In genomic region chr2:236378851-236379250, GRCh38 we compare ENCODE assay signal across 25 cellular contexts.
"Had no signal": no experiment of that assay in that cellular context is flagged by ENCODE, and none has a peak within 500 bp of the region (broad histone marks: within the 10 kb centered on the region; RNA-seq: fewer than 3 reads in every experiment).

No MANE protein-coding gene starts in this region.

- H3K27ac Mint-ChIP-seq: activated CD4-positive, alpha-beta memory T cell treated with anti-CD3 and anti-CD28 coated beads for 36 hours; activated CD4-positive, alpha-beta T cell treated with anti-CD3 and anti-CD28 coated beads, Interleukin-2, amount 10 ng/mL, durations not matched to agents 7 days and 5 days; activated naive CD4-positive, alpha-beta T cell treated with anti-CD3 and anti-CD28 coated beads, Interleukin-2, amount 50 U/mL, for 72 hours; activated naive CD8-positive, alpha-beta T cell treated with anti-CD3 and anti-CD28 coated beads, Interleukin-2, amount 50 U/mL, for 24 hours; brain had no signal

- H3K4me3 Mint-ChIP-seq: activated CD4-positive, alpha-beta memory T cell treated with anti-CD3 and anti-CD28 coated beads for 36 hours; activated CD4-positive, alpha-beta T cell treated with anti-CD3 and anti-CD28 coated beads, Interleukin-2, amount 10 ng/mL, durations not matched to agents 7 days and 5 days; activated naive CD8-positive, alpha-beta T cell treated with anti-CD3 and anti-CD28 coated beads, Interleukin-2, amount 50 U/mL, for 24 hours; activated T-cell treated with anti-CD3 and anti-CD28 coated beads, Interleukin-2, amount 50 U/mL, for 4 hours; brain had no signal

- H3K27me3 Mint-ChIP-seq: brain had no signal

- H3K36me3 Mint-ChIP-seq: activated CD4-positive, alpha-beta memory T cell treated with anti-CD3 and anti-CD28 coated beads for 36 hours; activated naive CD4-positive, alpha-beta T cell treated with anti-CD3 and anti-CD28 coated beads, Interleukin-2, amount 50 U/mL, for 72 hours had no signal

- DNase-seq: activated CD4-positive, alpha-beta memory T cell treated with anti-CD3 and anti-CD28 coated beads for 36 hours; activated CD4-positive, alpha-beta T cell treated with anti-CD3 and anti-CD28 coated beads, Interleukin-2, amount 10 ng/mL, durations not matched to agents 7 days and 5 days; activated CD4-positive, CD25-positive, alpha-beta regulatory T cell; activated CD8-positive, alpha-beta memory T cell treated with anti-CD3 and anti-CD28 coated beads for 24 hours; activated effector memory CD4-positive, alpha-beta T cell treated with anti-CD3 and anti-CD28 coated beads, Interleukin-2, amount 50 U/mL, for 16 hours; activated naive CD4-positive, alpha-beta T cell treated with Interleukin-2 at 50 U/mL for 16 hours; activated naive CD8-positive, alpha-beta T cell treated with anti-CD3 and anti-CD28 coated beads, Interleukin-2, amount 50 U/mL, for 24 hours; activated T-cell treated with anti-CD3 and anti-CD28 coated beads, Interleukin-2, amount 50 U/mL, for 4 hours; amygdala; cerebellar nuclear complex; KG1; NCI-H1048; NCI-H1930; NCI-H226; NCI-H69; NK-92 treated with Interleukin-12 subunit alpha and Interleukin-12 subunit beta, amount 100 ng/mL, for 24 hours; OCI-M1; Right ventricle myocardium superior; RPMI8226; SJCRH30; SK-N-SH; T-helper 1 cell had no signal

- H3K9me3 Mint-ChIP-seq: activated CD4-positive, alpha-beta memory T cell treated with anti-CD3 and anti-CD28 coated beads for 36 hours; activated CD4-positive, alpha-beta T cell treated with anti-CD3 and anti-CD28 coated beads, Interleukin-2, amount 10 ng/mL, durations not matched to agents 7 days and 5 days; activated naive CD4-positive, alpha-beta T cell treated with anti-CD3 and anti-CD28 coated beads, Interleukin-2, amount 50 U/mL, for 72 hours; activated naive CD8-positive, alpha-beta T cell treated with anti-CD3 and anti-CD28 coated beads, Interleukin-2, amount 50 U/mL, for 24 hours had no signal

- ATAC-seq: activated naive CD4-positive, alpha-beta T cell treated with anti-CD3 and anti-CD28 coated beads, Interleukin-2, amount 50 U/mL, for 72 hours; activated naive CD8-positive, alpha-beta T cell treated with anti-CD3 and anti-CD28 coated beads, Interleukin-2, amount 50 U/mL, for 24 hours; activated T-cell treated with anti-CD3 and anti-CD28 coated beads, Interleukin-2, amount 50 U/mL, for 4 hours; Panc1 had no signal

- H3K4me1 Mint-ChIP-seq: brain had no signal
